In genomic region chr9:4717815-4718214, GRCh38 we compare ENCODE assay signal across 28 cellular contexts.
"Had no signal": no experiment of that assay in that cellular context is flagged by ENCODE, and none has a peak within 500 bp of the region (broad histone marks: within the 10 kb centered on the region; RNA-seq: fewer than 3 reads in every experiment).

No MANE protein-coding gene starts in this region.

- H3K27ac ChIP-seq: esophagus squamous epithelium, neural progenitor cell, parathyroid adenoma, skin epidermis, uterus had no signal

- H3K27me3 ChIP-seq: esophagus squamous epithelium, neural progenitor cell, uterus had no signal

- DNase-seq: activated CD4-positive, alpha-beta memory T cell treated with anti-CD3 and anti-CD28 coated beads, Interleukin-2, amount 10 ng/mL, durations not matched to agents 7 days and 5 days; activated CD4-positive, alpha-beta T cell treated with anti-CD3 and anti-CD28 coated beads for 36 hours; activated CD4-positive, CD25-positive, alpha-beta regulatory T cell; activated CD8-positive, alpha-beta memory T cell treated with anti-CD3 and anti-CD28 coated beads, Interleukin-2, amount 50 U/mL, for 48 hours; activated gamma-delta T cell; activated naive CD4-positive, alpha-beta T cell treated with anti-CD3 and anti-CD28 coated beads, Interleukin-2, amount 10 ng/mL, durations not matched to agents 7 days and 5 days; activated T-cell treated with anti-CD3 and anti-CD28 coated beads, Interleukin-2, amount 50 U/mL, for 24 hours; amniotic stem cell; central memory CD4-positive, alpha-beta T cell; effector CD4-positive, alpha-beta T cell; esophagus squamous epithelium; hippocampal formation; left cardiac atrium; natural killer cell; occipital lobe; stimulated activated CD4-positive, alpha-beta T cell treated with anti-CD3 and anti-CD28 coated beads, Interleukin-12 subunit alpha, Interleukin-12 subunit beta, amount 100 ng/mL, for 4 hours; stimulated activated CD4-positive, alpha-beta T cell treated with anti-CD3 and anti-CD28 coated beads, Interleukin-4, amount 100 ng/mL, for 1 hour; stimulated activated naive CD8-positive, alpha-beta T cell treated with anti-CD3 and anti-CD28 coated beads, Interleukin-15, Interleukin-2, amounts not matched to agents 100 U/mL and 50 U/mL, for 24 hours; T-cell; uterus had no signal

- H3K4me1 Mint-ChIP-seq: activated CD4-positive, alpha-beta memory T cell treated with anti-CD3 and anti-CD28 coated beads, Interleukin-2, amount 10 ng/mL, durations not matched to agents 7 days and 5 days; activated CD4-positive, alpha-beta T cell treated with anti-CD3 and anti-CD28 coated beads for 36 hours; activated naive CD4-positive, alpha-beta T cell treated with anti-CD3 and anti-CD28 coated beads, Interleukin-2, amount 10 ng/mL, durations not matched to agents 7 days and 5 days; neural progenitor cell; T-cell had no signal

- H3K4me3 ChIP-seq: esophagus squamous epithelium, neural progenitor cell, skin epidermis, uterus had no signal

- H3K27me3 Mint-ChIP-seq: activated CD4-positive, alpha-beta memory T cell treated with anti-CD3 and anti-CD28 coated beads, Interleukin-2, amount 10 ng/mL, durations not matched to agents 7 days and 5 days; activated CD4-positive, alpha-beta T cell treated with anti-CD3 and anti-CD28 coated beads for 36 hours; activated naive CD4-positive, alpha-beta T cell treated with anti-CD3 and anti-CD28 coated beads, Interleukin-2, amount 10 ng/mL, durations not matched to agents 7 days and 5 days; activated T-cell treated with anti-CD3 and anti-CD28 coated beads, Interleukin-2, amount 50 U/mL, for 24 hours; dendritic cell treated with granulocyte-macrophage colony-stimulating factor and Interleukin-4, amounts not matched to agents 40 ng/mL and 50 ng/mL, for 4 days; memory B cell; T-cell; type B pancreatic cell had no signal

- H3K9me3 Mint-ChIP-seq: dendritic cell treated with granulocyte-macrophage colony-stimulating factor and Interleukin-4, amounts not matched to agents 40 ng/mL and 50 ng/mL, for 4 days; memory B cell; natural killer cell; neural progenitor cell; T-cell; type B pancreatic cell had no signal

- ATAC-seq: activated CD4-positive, alpha-beta T cell treated with anti-CD3 and anti-CD28 coated beads for 36 hours; natural killer cell; sciatic nerve; stimulated activated naive CD8-positive, alpha-beta T cell treated with anti-CD3 and anti-CD28 coated beads, Interleukin-15, Interleukin-2, amounts not matched to agents 100 U/mL and 50 U/mL, for 24 hours; T-cell had no signal

- H3K4me3 Mint-ChIP-seq: activated CD4-positive, alpha-beta memory T cell treated with anti-CD3 and anti-CD28 coated beads, Interleukin-2, amount 10 ng/mL, durations not matched to agents 7 days and 5 days; activated CD4-positive, alpha-beta T cell treated with anti-CD3 and anti-CD28 coated beads for 36 hours; activated naive CD4-positive, alpha-beta T cell treated with anti-CD3 and anti-CD28 coated beads, Interleukin-2, amount 10 ng/mL, durations not matched to agents 7 days and 5 days; activated T-cell treated with anti-CD3 and anti-CD28 coated beads, Interleukin-2, amount 50 U/mL, for 24 hours; dendritic cell treated with granulocyte-macrophage colony-stimulating factor and Interleukin-4, amounts not matched to agents 40 ng/mL and 50 ng/mL, for 4 days; memory B cell; natural killer cell; neural progenitor cell; T-cell; T-helper 2 cell treated with Interferon-gamma antibody and Interleukin-4, amounts not matched to agents 5 μg/mL and 100 μg/mL, for 36 hours; type B pancreatic cell had no signal

- H3K27ac Mint-ChIP-seq: activated CD4-positive, alpha-beta memory T cell treated with anti-CD3 and anti-CD28 coated beads, Interleukin-2, amount 10 ng/mL, durations not matched to agents 7 days and 5 days; activated CD4-positive, alpha-beta T cell treated with anti-CD3 and anti-CD28 coated beads for 36 hours; activated naive CD4-positive, alpha-beta T cell treated with anti-CD3 and anti-CD28 coated beads, Interleukin-2, amount 10 ng/mL, durations not matched to agents 7 days and 5 days; activated T-cell treated with anti-CD3 and anti-CD28 coated beads, Interleukin-2, amount 50 U/mL, for 24 hours; dendritic cell treated with granulocyte-macrophage colony-stimulating factor and Interleukin-4, amounts not matched to agents 40 ng/mL and 50 ng/mL, for 4 days; neural progenitor cell; T-helper 2 cell treated with Interferon-gamma antibody and Interleukin-4, amounts not matched to agents 5 μg/mL and 100 μg/mL, for 36 hours; type B pancreatic cell had no signal
